ENCODE assay signal across 13 cellular contexts in the genomic region with DNA sequence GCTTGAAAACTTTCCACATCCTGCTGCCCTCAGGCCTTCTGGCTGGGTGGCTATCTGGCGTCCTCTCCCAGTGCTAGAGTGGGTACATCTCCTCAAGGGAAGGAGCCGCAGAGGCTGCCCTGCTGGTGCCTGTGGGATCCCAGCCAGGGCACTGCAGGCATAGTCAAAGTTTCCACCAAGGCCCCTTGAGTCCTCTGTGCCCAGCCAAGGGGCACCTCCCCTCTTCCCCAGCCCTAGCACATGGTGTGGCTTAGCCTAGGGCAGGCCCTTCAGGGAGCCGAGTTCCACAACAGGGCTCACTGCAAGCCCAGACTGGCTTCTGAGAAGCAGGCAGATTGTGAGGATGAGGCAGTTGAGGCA.
DNase-seq lines count a peak whose midpoint lies in the region; ATAC-seq, FAIRE-seq and TF ChIP-seq lines count a peak whose summit lies in the region.
"Had no signal": no experiment of that assay in that cellular context is flagged by ENCODE, and none has a peak within 500 bp of the region (broad histone marks: within the 10 kb centered on the region; RNA-seq: fewer than 3 reads in every experiment).

No MANE protein-coding gene starts in this region.

- H3K4me1 Mint-ChIP-seq in astrocyte (ENCODE audit: low read depth, unreplicated experiment): peaks cover 30% of the 10 kb centered on the region

- peak overlapping the region; percentile 78 to 94 (median 88) for H3K4me2 ChIP-seq in BLaER1 treated with 17β-estradiol and CSF1 and Interleukin-3, amounts not matched to agents 10 nM and 100 nM
- H3K4me2 ChIP-seq in astrocyte (ENCODE audit: low read length): peak overlapping the region; percentile 89

- H3K4me3 Mint-ChIP-seq in astrocyte (ENCODE audit: unreplicated experiment): peak overlapping the region; percentile 87

- H4K20me1 ChIP-seq in BLaER1 treated with 17β-estradiol and CSF1 and Interleukin-3, amounts not matched to agents 10 nM and 100 nM: no peaks in the 10 kb centered on the region; a peak in 1 of 22 replicates
- H4K20me1 ChIP-seq in astrocyte (ENCODE audit: insufficient read depth, low read length): peaks cover 12% of the 10 kb centered on the region

- H3K27me3 Mint-ChIP-seq in astrocyte (ENCODE audit: low read depth, unreplicated experiment): peaks cover 2% of the 10 kb centered on the region

- H3K27ac Mint-ChIP-seq in astrocyte (ENCODE audit: unreplicated experiment): no peak overlapping the region

- 60 to 72% methylated on average over 3 of the region's 3 CpGs for WGBS in heart right ventricle, 2 donors
- WGBS in psoas muscle, 3 donors: 43 to 77% (median 56%) methylated on average over 3 of the region's 3 CpGs

- peak overlapping the region in 4 of 11 experiments; percentile 10 to 58 (median 33); a peak in 5 of 22 replicates for H3K9ac ChIP-seq in BLaER1 treated with 17β-estradiol and CSF1 and Interleukin-3, amounts not matched to agents 10 nM and 100 nM
- peak overlapping the region; percentile 73 for H3K9ac ChIP-seq in astrocyte (ENCODE audit: low read length)

- TF ChIP-seq CTCF in astrocyte (IDR thresholded peaks at IDR 0.05; ENCODE audit: insufficient read depth, low read depth, low read length): no peak
- no peak for TF ChIP-seq CTCF in heart right ventricle (IDR thresholded peaks at IDR 0.05)
- TF ChIP-seq CTCF in psoas muscle (IDR thresholded peaks at IDR 0.05): no peak

- H3K4me1 ChIP-seq in BLaER1 treated with 17β-estradiol and CSF1 and Interleukin-3, amounts not matched to agents 10 nM and 100 nM: peaks cover 29 to 69% (median 56%) of the 10 kb centered on the region in 10 experiments
- H3K4me1 ChIP-seq in astrocyte (ENCODE audit: insufficient read depth, low read length) (peaks cover 26% of the 10 kb centered on the region), heart right ventricle (peaks cover 20 to 91% (median 70%) of the 10 kb centered on the region in 9 donors), psoas muscle (peaks cover 63% of the 10 kb centered on the region)

- peak overlapping the region in 1 of 11 experiments; percentile 16; a peak in 1 of 22 replicates for H3K27ac ChIP-seq in BLaER1 treated with 17β-estradiol and CSF1 and Interleukin-3, amounts not matched to agents 10 nM and 100 nM
- H3K27ac ChIP-seq in astrocyte (ENCODE audit: low read depth, low read length) (no peak overlapping the region), heart right ventricle (peak overlapping the region in 9 of 10 donors; percentile 5 to 99 (median 87)), psoas muscle (peak overlapping the region; percentile 74)

- H3K36me3 ChIP-seq in BLaER1 treated with 17β-estradiol and CSF1 and Interleukin-3, amounts not matched to agents 10 nM and 100 nM: no peaks in the 10 kb centered on the region
- H3K36me3 ChIP-seq in astrocyte (ENCODE audit: insufficient read depth, low read length) (no peaks in the 10 kb centered on the region), heart right ventricle (peaks cover 0 to 8% (median 0%) of the 10 kb centered on the region in 9 donors), psoas muscle (ENCODE audit: insufficient read depth in 1 of 2, low read depth in 1 of 2) (no peaks in the 10 kb centered on the region)

- DNase-seq in astrocyte (ENCODE audit: low read depth) (no peak), heart right ventricle (no peak), psoas muscle (no peak), H54 (ENCODE audit: insufficient read length, low spot score) (no peak), CD1c-positive myeloid dendritic cell (ENCODE audit: extremely low spot score) (no peak)
- DNase-seq: activated CD4-positive, alpha-beta T cell treated with anti-CD3 and anti-CD28 coated beads, Interleukin-2, amount 50 U/mL, for 48 hours; NCI-H2227 treated with DMSO at 0.1 percent for 48 hours; SHP77 had no signal

- H3K27me3 ChIP-seq in BLaER1 treated with 17β-estradiol and CSF1 and Interleukin-3, amounts not matched to agents 10 nM and 100 nM: peaks cover 0 to 22% (median 13%) of the 10 kb centered on the region in 11 experiments; a peak in 15 of 22 replicates
- no peaks in the 10 kb centered on the region for H3K27me3 ChIP-seq in astrocyte (ENCODE audit: insufficient read depth, low read length)
- no peaks in the 10 kb centered on the region for H3K27me3 ChIP-seq in heart right ventricle
- no peaks in the 10 kb centered on the region for H3K27me3 ChIP-seq in psoas muscle (ENCODE audit: insufficient read depth in 3 of 3, low read length in 2 of 3)

- H3K4me3 ChIP-seq in BLaER1 treated with 17β-estradiol and CSF1 and Interleukin-3, amounts not matched to agents 10 nM and 100 nM: no peak overlapping the region
- H3K4me3 ChIP-seq in astrocyte (ENCODE audit: insufficient read depth, low read depth, low read length) (no peak overlapping the region), heart right ventricle (peak overlapping the region in 3 of 10 donors; percentile 48 to 61 (median 59)), psoas muscle (no peak overlapping the region)

- H3K36me3 Mint-ChIP-seq in astrocyte (ENCODE audit: low read depth, unreplicated experiment): peaks cover 8% of the 10 kb centered on the region

- no peak for TF ChIP-seq POLR2A in H54 (IDR thresholded peaks at IDR 0.05; ENCODE audit: low read depth, low read length)

- no peaks in the 10 kb centered on the region for H3K9me3 ChIP-seq in BLaER1 treated with 17β-estradiol and CSF1 and Interleukin-3, amounts not matched to agents 10 nM and 100 nM (replicated peaks in 1 of 11)
- H3K9me3 ChIP-seq in astrocyte (ENCODE audit: insufficient read depth, low read depth, low read length) (no peaks in the 10 kb centered on the region), heart right ventricle (no peaks in the 10 kb centered on the region), psoas muscle (no peaks in the 10 kb centered on the region)

- FAIRE-seq in astrocyte (lab: Jason Lieb, UNC) (no peak), H54 (lab: Jason Lieb, UNC) (no peak)
- FAIRE-seq: D721Med, frontal cortex had no signal

- intact Hi-C loops in heart right ventricle (cut with DNase I) (loop anchor here in 2 of 10 donors (5.0 to 10.0 kb wide), 2 partner anchors 52 to 104 kb away; a partner anchor contains a TSS), psoas muscle (cut with DNase I) (loop anchor here in 1 of 2 donors (5.0 kb wide), 1 partner anchor 104 kb away; a partner anchor contains a TSS)

- peaks cover 31% of the 10 kb centered on the region for H3K79me2 ChIP-seq in astrocyte (ENCODE audit: insufficient read depth, low read length)

- H2AFZ ChIP-seq in astrocyte (ENCODE audit: low read depth, low read length): no peak overlapping the region

- no peaks in the 10 kb centered on the region for H3K9me3 Mint-ChIP-seq in astrocyte (ENCODE audit: unreplicated experiment)

- ATAC-seq in heart right ventricle (peak in 5 of 8 donors; percentile 12 to 54 (median 18)), psoas muscle (no peak), HG03039 (IDR thresholded peaks at IDR 0.05; ENCODE audit: unreplicated experiment) (no peak), HG02642 (IDR thresholded peaks at IDR 0.05; ENCODE audit: poor library complexity, unreplicated experiment) (no peak)

Comparison
In these comparisons a context has a peak if more than half of its experiments do, and no peak if none do; other contexts are left out.
1. ATAC-seq: peak in heart right ventricle (5 of 8); none in psoas muscle (0 of 4), HG03039 (single experiment) and HG02642 (single experiment).